8 cellular contexts compared by ENCODE assay signal in genomic region chr16:4350787-4351659, GRCh38. TPM values are rescaled to one million over a fixed set of nuclear protein-coding genes. Genes with fewer than 3 reads are reported as not detected.
A peak's percentile ranks its signal among the peaks of the same experiment; 100 is the strongest.
DNase-seq lines count a peak whose midpoint lies in the region; ATAC-seq and TF ChIP-seq lines count a peak whose summit lies in the region.

TSS of gene PAM16 (minus strand) at chr16:4351321. CDS start at chr16:4351234, 87 bp downstream.

- intact Hi-C loops in breast epithelium (cut with DNase I; ENCODE audit: low total_unique reads): no loop called here

- POLR2A ChIA-PET in AG04450 (lab: Yijun Ruan, JAX): interaction anchor here (0.6 to 1.8 kb wide), 10 partner anchors 12 to 61 kb away, joined by 3 to 10 read pairs (median 4); partner anchors contain the start of gene VASN

- TF ChIP-seq POLR2A in breast epithelium (IDR thresholded peaks at IDR 0.05): no peak

- ATAC-seq in GM18909 (IDR thresholded peaks at IDR 0.05; ENCODE audit: poor library complexity, unreplicated experiment) (peak; percentile 88), HG03159 (IDR thresholded peaks at IDR 0.05; ENCODE audit: unreplicated experiment) (peak; percentile 89)

- no peaks in the 10 kb centered on the region for H3K4me1 ChIP-seq in breast epithelium

- CTCF ChIA-PET in AG04450 (lab: Charles Lee): interaction anchor here (0.6 to 6.4 kb wide), 4 partner anchors 8 to 97 kb away, joined by 4 to 56 read pairs (median 5); no protein-coding TSS in a partner anchor

- TF ChIP-seq CTCF in AG04450 (IDR thresholded peaks at IDR 0.05; ENCODE audit: low read depth, low read length) (peak; percentile 1; the same call in 1 of the 2 replicates), WERI-Rb-1 (IDR thresholded peaks at IDR 0.05; ENCODE audit: low read depth, low read length) (no peak), breast epithelium (IDR thresholded peaks at IDR 0.05) (no peak)

- peak within 1 kb of the TSS; percentile 89 for H3K4me3 ChIP-seq in AG04450 (ENCODE audit: low read depth, low read length)
- peak within 1 kb of the TSS; percentile 85 for H3K4me3 ChIP-seq in WERI-Rb-1 (ENCODE audit: low read depth, low read length)
- H3K4me3 ChIP-seq in breast epithelium: peak within 1 kb of the TSS; percentile 75 to 95 (median 78)

- DNase-seq in AG04450 (ENCODE audit: low read depth, low spot score): peak; percentile 82
- DNase-seq in NCI-H2227 (lab: John Stamatoyannopoulos, UW; ENCODE audit: unreplicated experiment): peak; percentile 97
- DNase-seq in WERI-Rb-1: peak; percentile 98
- DNase-seq in breast epithelium (ENCODE audit: low spot score in 2 of 2): peak; percentile 90 to 95
- DNase-seq in iPS-NIHi7 (ENCODE audit: extremely low spot score): peak; percentile 98
- peak; percentile 82 for DNase-seq in smooth muscle cell of the brain vasculature (ENCODE audit: low read depth, low spot score)

- H3K9me3 ChIP-seq in AG04450 (ENCODE audit: control insufficient read depth, insufficient read depth, low read length) (no peaks in the 10 kb centered on the region; the same call in 1 of the 2 replicates), WERI-Rb-1 (ENCODE audit: severe bottlenecking) (no peaks in the 10 kb centered on the region), breast epithelium (no peaks in the 10 kb centered on the region)

- H3K27me3 ChIP-seq in AG04450 (ENCODE audit: control insufficient read depth, insufficient read depth, low read length) (no peaks in the 10 kb centered on the region), WERI-Rb-1 (ENCODE audit: insufficient read depth, low read depth, severe bottlenecking) (no peaks in the 10 kb centered on the region), breast epithelium (no peaks in the 10 kb centered on the region)

- H3K27ac ChIP-seq in AG04450 (ENCODE audit: low read depth, low read length): peak within 1 kb of the TSS; percentile 52
- peak within 1 kb of the TSS; percentile 85 for H3K27ac ChIP-seq in WERI-Rb-1
- peak within 1 kb of the TSS; percentile 80 to 89 for H3K27ac ChIP-seq in breast epithelium

- H3K36me3 ChIP-seq in WERI-Rb-1 (peaks cover 13% of the 10 kb centered on the region), breast epithelium (no peaks in the 10 kb centered on the region)

RNA-seq across cellular contexts. Expression of gene PAM16, which starts in this region (rescaled TPM):
- 18.4 and 23.8 TPM in 2 replicates for polyA plus RNA-seq in AG04450 (2011; rRNA removed)
- polyA minus RNA-seq in AG04450 (2011; rRNA and poly(A)+ RNA removed): 5.6 and 8.6 TPM in 2 replicates
- 10 to 100 TPM; 24.9 to 52.4 (median 49.9) TPM for total RNA-seq in breast epithelium

Comparison
In these comparisons a context has a peak if more than half of its experiments do, and no peak if none do; other contexts are left out.
1. Peak in every context shown above with its lines: DNase-seq, ATAC-seq, H3K4me3 ChIP-seq and H3K27ac ChIP-seq.